In genomic region chr22:44746836-44747519, GRCh38 we compare ENCODE assay signal across 11 cellular contexts. TPM values are rescaled to one million over a fixed set of nuclear protein-coding genes. Genes with fewer than 3 reads are reported as not detected.
A peak's percentile ranks its signal among the peaks of the same experiment; 100 is the strongest.
DNase-seq lines count a peak whose midpoint lies in the region; ATAC-seq, FAIRE-seq and TF ChIP-seq lines count a peak whose summit lies in the region.
"Had no signal": no experiment of that assay in that cellular context is flagged by ENCODE, and none has a peak within 500 bp of the region (broad histone marks: within the 10 kb centered on the region; RNA-seq: fewer than 3 reads in every experiment).

No MANE protein-coding gene starts in this region.

- TF ChIP-seq CTCF in bronchial epithelial cell (IDR thresholded peaks at IDR 0.05; ENCODE audit: insufficient read depth, low read length, severe bottlenecking), result no peak
- no peak for TF ChIP-seq CTCF in transverse colon (IDR thresholded peaks at IDR 0.05)

- H3K27me3 ChIP-seq in bronchial epithelial cell (ENCODE audit: control insufficient read depth, insufficient read depth, low read length), result no peaks in the 10 kb centered on the region
- peaks cover 18 to 69% of the 10 kb centered on the region in 2 experiments for H3K27me3 ChIP-seq in mesenchymal stem cell (ENCODE audit: control insufficient read depth in 1 of 2, insufficient read depth in 1 of 2, low read length in 2 of 2)
- peaks cover 23% of the 10 kb centered on the region for H3K27me3 ChIP-seq in transverse colon

- TF ChIP-seq POLR2A in transverse colon (IDR thresholded peaks at IDR 0.05), result no peak

- H3K4me3 ChIP-seq in bronchial epithelial cell (ENCODE audit: low read depth, low read length) (no peak overlapping the region), mesenchymal stem cell (ENCODE audit: insufficient read depth in 1 of 2, low read depth in 1 of 2, low read length in 2 of 2) (no peak overlapping the region), transverse colon (no peak overlapping the region)
- H3K4me3 ChIP-seq: ascending aorta had no signal

- intact Hi-C loops in transverse colon (cut with DNase I; ENCODE audit: low total_unique reads), result no loop called here

- H3K18ac ChIP-seq in mesenchymal stem cell (ENCODE audit: low read depth in 1 of 2, low read length in 2 of 2), result no peak overlapping the region

- peak overlapping the region; percentile 59 for H3K4me2 ChIP-seq in mesenchymal stem cell (ENCODE audit: low read length, poor library complexity, severe bottlenecking)

- DNase-seq in NCI-H2029 (lab: John Stamatoyannopoulos, UW) (peak; percentile 54), bronchial epithelial cell (ENCODE audit: low read depth) (peak; percentile 68), mesenchymal stem cell (no peak), transverse colon (peak; percentile 70), T-helper 9 cell (no peak)
- DNase-seq: activated CD4-positive, alpha-beta T cell treated with anti-CD3 and anti-CD28 coated beads, Interleukin-2, amount 50 U/mL, for 48 hours; CD4-positive, alpha-beta memory T cell; NCI-H2227 treated with DMSO at 0.1 percent for 48 hours had no signal

- H4K8ac ChIP-seq in mesenchymal stem cell (ENCODE audit: low read length), result no peak overlapping the region

- TF ChIP-seq EP300 in transverse colon (IDR thresholded peaks at IDR 0.05; ENCODE audit: low read depth), result no peak

- no peaks in the 10 kb centered on the region for H3K36me3 ChIP-seq in bronchial epithelial cell (ENCODE audit: control insufficient read depth, insufficient read depth, low read length)
- H3K36me3 ChIP-seq in mesenchymal stem cell (ENCODE audit: control insufficient read depth in 1 of 2, insufficient read depth in 2 of 2, low read depth in 1 of 2, low read length in 2 of 2), result no peaks in the 10 kb centered on the region
- H3K36me3 ChIP-seq in transverse colon, result no peaks in the 10 kb centered on the region
- H3K36me3 ChIP-seq: ascending aorta had no signal

- no peak overlapping the region for H4K91ac ChIP-seq in mesenchymal stem cell (ENCODE audit: low read length)

- no peak for ATAC-seq in GM18858 (IDR thresholded peaks at IDR 0.05; ENCODE audit: unreplicated experiment)
- no peak for ATAC-seq in HG03342 (IDR thresholded peaks at IDR 0.05; ENCODE audit: unreplicated experiment)

- H2BK12ac ChIP-seq in mesenchymal stem cell (ENCODE audit: low read length in 2 of 2), result no peak overlapping the region

- H3K4ac ChIP-seq in mesenchymal stem cell (ENCODE audit: low read depth in 1 of 2, low read length in 2 of 2), result no peak overlapping the region

- H3K27ac ChIP-seq in mesenchymal stem cell (ENCODE audit: low read length, poor library complexity, severe bottlenecking), result peak overlapping the region; percentile 79
- H3K27ac ChIP-seq in transverse colon, result peak overlapping the region; percentile 70 to 80 (median 78)
- H3K27ac ChIP-seq: ascending aorta had no signal

- no peak overlapping the region for H2AK5ac ChIP-seq in mesenchymal stem cell (ENCODE audit: low read length, severe bottlenecking)

- H3K9me3 ChIP-seq in mesenchymal stem cell (ENCODE audit: control insufficient read depth, low read length) (peaks cover 4% of the 10 kb centered on the region), transverse colon (no peaks in the 10 kb centered on the region)
- H3K9me3 ChIP-seq: ascending aorta had no signal

- peak overlapping the region; percentile 39 for H2BK5ac ChIP-seq in mesenchymal stem cell (ENCODE audit: low read depth, low read length, poor library complexity, severe bottlenecking)

- H3K9ac ChIP-seq in mesenchymal stem cell (ENCODE audit: low read length), result no peak overlapping the region

- H3K14ac ChIP-seq in mesenchymal stem cell (ENCODE audit: low read length in 2 of 2), result no peak overlapping the region

- no peak for FAIRE-seq in bronchial epithelial cell (lab: Jason Lieb, UNC)

- in situ Hi-C loops in transverse colon (cut with MboI; ENCODE audit: low pct_ligation_motif_present in 1 of 4, low pct_unique_long_range_greater_than_20kb in 1 of 4, low sequenced_read_pairs in 3 of 4), result no loop called here

- no peaks in the 10 kb centered on the region for H3K79me1 ChIP-seq in mesenchymal stem cell (replicated peaks; ENCODE audit: low read length, poor library complexity, severe bottlenecking)

- H2AFZ ChIP-seq in mesenchymal stem cell (ENCODE audit: low read depth, low read length), result no peak overlapping the region

- H3K4me1 ChIP-seq in mesenchymal stem cell (ENCODE audit: control insufficient read depth, insufficient read depth, low read depth, low read length) (peaks cover 31% of the 10 kb centered on the region), transverse colon (peaks cover 0 to 47% (median 19%) of the 10 kb centered on the region in 4 donors)
- H3K4me1 ChIP-seq: ascending aorta had no signal

- H3K23ac ChIP-seq in mesenchymal stem cell (ENCODE audit: low read length in 2 of 2), result no peak overlapping the region

- H2BK15ac ChIP-seq in mesenchymal stem cell (ENCODE audit: low read depth, poor library complexity, severe bottlenecking), result no peak overlapping the region

- WGBS in mesenchymal stem cell, result 74% methylated on average over 15 of the region's 17 CpGs
- WGBS in transverse colon (ENCODE audit: low coverage in 1 of 2), 2 donors, result 4 to 30% methylated on average over 7 to 17 of the region's 17 CpGs

- H2BK120ac ChIP-seq in mesenchymal stem cell (ENCODE audit: low read depth, low read length), result no peak overlapping the region

RNA-seq across cellular contexts. Expression of gene ARHGAP8, which starts 5.4 kb away (rescaled TPM):
- 15.0 and 18.2 TPM in 2 replicates for total RNA-seq in bronchial epithelial cell
- 0.28 TPM for polyA plus RNA-seq in mesenchymal stem cell (2013, experiment 1 of 2)
- 0.33 TPM for polyA plus RNA-seq in mesenchymal stem cell (2013, experiment 2 of 2)
- 10 to 100 TPM; 28.6 to 51.5 (median 31.5) TPM for total RNA-seq in transverse colon
- total RNA-seq: ascending aorta had no signal
- polyA plus RNA-seq: CD4-positive, alpha-beta memory T cell had no signal

RNA-seq across cellular contexts. Expression of gene PRR5, which starts 45.0 kb away (rescaled TPM):
- 6.3 and 14.0 TPM in 2 replicates for total RNA-seq in bronchial epithelial cell
- polyA plus RNA-seq in mesenchymal stem cell (2013, experiment 1 of 2), result 12.2 TPM
- polyA plus RNA-seq in mesenchymal stem cell (2013, experiment 2 of 2), result 12.2 TPM
- 10 to 100 TPM; 17.7 to 68.3 (median 22.2) TPM for total RNA-seq in transverse colon

Comparison
In these comparisons a context has a peak if more than half of its experiments do, and no peak if none do; other contexts are left out.
1. DNase-seq: peak in NCI-H2029 (single experiment), bronchial epithelial cell (single experiment) and transverse colon (single experiment); none in mesenchymal stem cell (single experiment) and T-helper 9 cell (single experiment).